In genomic region chr20:25538838-25539665, GRCh38 we compare ENCODE assay signal across 8 cellular contexts. TPM values are rescaled to one million over a fixed set of nuclear protein-coding genes. Genes with fewer than 3 reads are reported as not detected.
DNase-seq lines count a peak whose midpoint lies in the region; ATAC-seq and TF ChIP-seq lines count a peak whose summit lies in the region.

No MANE protein-coding gene starts in this region.

- 50 to 72% (median 70%) methylated on average over 5 to 17 of the region's 17 CpGs for WGBS in heart left ventricle, 4 donors

- H3K9me3 ChIP-seq in heart left ventricle (no peaks in the 10 kb centered on the region), skeletal muscle satellite cell (replicated peaks; ENCODE audit: low read length) (no peaks in the 10 kb centered on the region)

- DNase-seq in NCI-H526 treated with DMSO at 0.1 percent for 48 hours (lab: John Stamatoyannopoulos, UW): peak; percentile 85
- DNase-seq in heart left ventricle: peak in 1 of 5 donors; percentile 50
- no peak for DNase-seq in activated CD4-positive, alpha-beta T cell treated with anti-CD3 and anti-CD28 coated beads for 48 hours
- no peak for DNase-seq in NCI-H1092 treated with DMSO at 0.1 percent for 48 hours (lab: John Stamatoyannopoulos, UW)
- no peak for DNase-seq in activated naive CD4-positive, alpha-beta T cell (lab: John Stamatoyannopoulos, UW)

- peaks cover 0 to 30% (median 13%) of the 10 kb centered on the region in 12 donors for H3K4me1 ChIP-seq in heart left ventricle
- peaks cover 35% of the 10 kb centered on the region for H3K4me1 ChIP-seq in skeletal muscle satellite cell (ENCODE audit: control insufficient read depth, insufficient read depth, low read length)

- H3K4me3 ChIP-seq in heart left ventricle (peak overlapping the region in 11 of 12 donors; percentile 7 to 61 (median 46)), skeletal muscle satellite cell (ENCODE audit: low read length) (no peak overlapping the region)

- H3K27me3 ChIP-seq in heart left ventricle: no peaks in the 10 kb centered on the region
- H3K27me3 ChIP-seq in skeletal muscle satellite cell (ENCODE audit: control insufficient read depth, insufficient read depth, low read length): no peaks in the 10 kb centered on the region

- H3K4me2 ChIP-seq in skeletal muscle satellite cell (ENCODE audit: low read length): peak overlapping the region; percentile 77

- H3K27ac ChIP-seq in heart left ventricle: peak overlapping the region in 11 of 12 donors; percentile 19 to 75 (median 62)

- no peak for TF ChIP-seq POLR2A in heart left ventricle (IDR thresholded peaks at IDR 0.05)

- no peak overlapping the region for H3K9ac ChIP-seq in skeletal muscle satellite cell (ENCODE audit: low read depth, low read length)

- intact Hi-C loops in heart left ventricle (cut with DNase I): loop anchor here in 2 of 10 donors (5.0 to 10.0 kb wide), 3 partner anchors 66 to 213 kb away; no protein-coding TSS in a partner anchor

- TF ChIP-seq CTCF in heart left ventricle (IDR thresholded peaks at IDR 0.05): no peak

- no peaks in the 10 kb centered on the region for H3K36me3 ChIP-seq in heart left ventricle
- no peaks in the 10 kb centered on the region for H3K36me3 ChIP-seq in skeletal muscle satellite cell (ENCODE audit: insufficient read depth, low read length)

- ATAC-seq in GM18868 (IDR thresholded peaks at IDR 0.05; ENCODE audit: unreplicated experiment): peak; percentile 61
- ATAC-seq in heart left ventricle: peak; percentile 30 to 58 (median 32)
- ATAC-seq in HG03565 (IDR thresholded peaks at IDR 0.05; ENCODE audit: unreplicated experiment): no peak

RNA-seq across cellular contexts. Expression of gene NINL, which starts 46.3 kb away (rescaled TPM):
- total RNA-seq in heart left ventricle: 1 to 10 TPM; 1.6 to 7.1 (median 2.9) TPM
- polyA plus RNA-seq in heart left ventricle: 1 to 10 TPM in 1 of 2 donors, under 1 TPM in 1; 0.78 to 4.2 TPM
- total RNA-seq in skeletal muscle satellite cell (2012; rRNA removed): 2.0 and 3.5 TPM in 2 replicates
